In genomic region chr20:25058051-25058796, GRCh38 we compare ENCODE assay signal across 8 cellular contexts. TPM values are rescaled to one million over a fixed set of nuclear protein-coding genes. Genes with fewer than 3 reads are reported as not detected.
DNase-seq lines count a peak whose midpoint lies in the region; ATAC-seq, FAIRE-seq and TF ChIP-seq lines count a peak whose summit lies in the region.

TSS of gene ACSS1 (minus strand) at chr20:25058139. CDS start at chr20:25058102, 37 bp downstream.

- H3K27me3 Mint-ChIP-seq in CD14-positive monocyte (ENCODE audit: low read depth in 3 of 3) = peaks cover 6 to 14% (median 6%) of the 10 kb centered on the region in 3 donors

- no peaks in the 10 kb centered on the region for H3K9me3 ChIP-seq in ascending aorta

- no peaks in the 10 kb centered on the region for H3K27me3 ChIP-seq in ascending aorta

- H3K4me1 ChIP-seq in ascending aorta = peaks cover 29 to 39% of the 10 kb centered on the region in 2 donors

- H3K27ac ChIP-seq in ascending aorta = peak within 1 kb of the TSS; percentile 92 to 96

- peak; percentile 52 for DNase-seq in CD14-positive monocyte (ENCODE audit: low spot score)
- DNase-seq in GM19239 (ENCODE audit: insufficient read length, low spot score) = peak; percentile 85
- peak; percentile 47 to 93 (median 65) for DNase-seq in T-helper 2 cell
- peak in 1 of 2 donors; percentile 82 for DNase-seq in ascending aorta (ENCODE audit: low spot score in 2 of 2)
- DNase-seq in iPS-NIHi11 (ENCODE audit: low spot score) = peak; percentile 64
- peak; percentile 58 for DNase-seq in stimulated activated CD4-positive, alpha-beta T cell treated with anti-CD3 and anti-CD28 coated beads, Interleukin-12 subunit alpha, Interleukin-12 subunit beta, amount 100 ng/mL, for 4 hours
- no peak for DNase-seq in SKM-1 treated with dmso at 0.1 percent for 144 hours (lab: John Stamatoyannopoulos, UW; ENCODE audit: unreplicated experiment)

- peak; percentile 69 for ATAC-seq in HG03439 (IDR thresholded peaks at IDR 0.05; ENCODE audit: unreplicated experiment)

- H3K4me3 Mint-ChIP-seq in CD14-positive monocyte = peak within 1 kb of the TSS; percentile 85 to 89

- peaks cover 0 to 2% (median 0%) of the 10 kb centered on the region in 7 donors for H3K9me3 Mint-ChIP-seq in CD14-positive monocyte

- H3K27ac Mint-ChIP-seq in CD14-positive monocyte = peak within 1 kb of the TSS; percentile 75 to 91 (median 89)

- TF ChIP-seq CTCF in CD14-positive monocyte (IDR thresholded peaks at IDR 0.05) (no peak), ascending aorta (IDR thresholded peaks at IDR 0.05) (no peak)

- H3K4me1 Mint-ChIP-seq in CD14-positive monocyte = peaks cover 42% of the 10 kb centered on the region

- peak; percentile 61 for FAIRE-seq in GM19239 (lab: Jason Lieb, UNC)

- H3K4me3 ChIP-seq in ascending aorta = peak within 1 kb of the TSS; percentile 90 to 91

- H3K36me3 ChIP-seq in ascending aorta = no peaks in the 10 kb centered on the region

- H3K36me3 Mint-ChIP-seq in CD14-positive monocyte = peaks cover 0 to 6% of the 10 kb centered on the region in 2 donors

- intact Hi-C loops in CD14-positive monocyte (cut with micrococcal nuclease) (loop anchor here in 1 of 2 donors (5.0 to 10.0 kb wide), 2 partner anchors 189 to 337 kb away; partner anchors contain the start of genes ABHD12 and PYGB), ascending aorta (cut with DNase I) (loop anchor here (5.0 to 10.0 kb wide), 9 partner anchors 189 to 1903 kb away; partner anchors contain the start of genes ABHD12, NANP, NXT1 and PYGB)

RNA-seq across cellular contexts. Expression of gene ACSS1, which starts in this region (rescaled TPM):
- polyA plus RNA-seq in CD14-positive monocyte = 10 to 100 TPM; 27.6 to 32.0 TPM
- total RNA-seq in ascending aorta = 19.5 TPM
